8 cellular contexts compared by ENCODE assay signal in the genomic region with DNA sequence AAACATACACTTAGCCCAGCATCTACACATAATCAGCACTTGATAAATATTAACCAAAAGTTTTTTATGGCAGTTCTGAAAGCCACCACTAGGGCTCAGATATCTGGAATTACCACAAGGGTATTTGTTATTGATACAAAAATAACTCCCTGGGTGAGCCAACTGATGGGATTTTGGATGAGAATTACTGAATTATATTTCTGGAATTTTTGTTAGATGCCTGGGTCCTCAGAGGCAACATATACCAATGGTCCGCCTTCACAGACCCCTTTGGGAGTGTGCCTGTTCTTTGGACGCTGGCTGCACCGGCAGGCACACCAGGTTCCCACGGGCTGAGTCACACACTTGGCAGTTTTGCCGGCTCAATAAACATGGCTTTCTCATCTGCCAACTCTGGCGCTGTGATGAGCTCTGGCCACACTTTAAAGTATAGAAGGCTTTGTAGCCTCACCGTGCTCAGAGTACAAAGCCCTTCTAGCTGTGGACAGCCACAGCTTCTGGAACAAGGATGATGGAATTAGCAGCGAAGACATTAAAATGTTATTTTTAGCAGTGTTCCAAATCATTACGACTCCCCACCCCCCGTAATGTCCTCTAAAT. TPM values are rescaled to one million over a fixed set of nuclear protein-coding genes. Genes with fewer than 3 reads are reported as not detected.
A peak's percentile ranks its signal among the peaks of the same experiment; 100 is the strongest.
DNase-seq lines count a peak whose midpoint lies in the region; ATAC-seq, FAIRE-seq and TF ChIP-seq lines count a peak whose summit lies in the region.

No MANE protein-coding gene starts in this region.

- no peak overlapping the region for H3K4ac ChIP-seq in H1 (replicated peaks; ENCODE audit: insufficient read length, low read depth, low read length)
- no peak overlapping the region for H3K4ac ChIP-seq in mesendoderm (ENCODE audit: low read depth, low read length)

- no peaks in the 10 kb centered on the region for H3K23me2 ChIP-seq in H1 (ENCODE audit: low read depth, low read length)

- no peak overlapping the region for H2AFZ ChIP-seq in H1 (ENCODE audit: low read length)

- POLR2A ChIA-PET in H1 (lab: Charles Lee; ENCODE audit: partially characterized antibody) = no interaction called here

- no peak overlapping the region for H3K18ac ChIP-seq in H1 (ENCODE audit: extremely low read depth, low read length)
- no peak overlapping the region for H3K18ac ChIP-seq in mesendoderm (ENCODE audit: low read length)

- WGBS in H1 (ENCODE audit: extremely low coverage in 1 of 2, insufficient coverage in 1 of 2, insufficient read length in 1 of 2, insufficient replicate concordance in 2 of 2, low coverage in 1 of 2, low lambda C conversion rate in 2 of 2, missing lambda C conversion rate in 1 of 2), 2 experiments = 86% methylated on average over 10 of the region's 10 CpGs; no CpG with 5 or more reads in 1 of the 2 experiments
- WGBS in mesendoderm (ENCODE audit: extremely low coverage, insufficient coverage, low lambda C conversion rate) = no CpG with 5 or more reads among the region's 10 CpGs

- H3K79me1 ChIP-seq in H1 (ENCODE audit: low read depth, low read length) (no peaks in the 10 kb centered on the region), mesendoderm (ENCODE audit: low read length) (no peaks in the 10 kb centered on the region)

- no peak overlapping the region for H2AK5ac ChIP-seq in H1 (ENCODE audit: low read depth, low read length)
- H2AK5ac ChIP-seq in mesendoderm (ENCODE audit: low read length) = no peak overlapping the region

- no peaks in the 10 kb centered on the region for H4K20me1 ChIP-seq in H1 (replicated peaks in 1 of 2; ENCODE audit: control insufficient read depth in 1 of 2, insufficient read depth in 2 of 2, low read length in 2 of 2)

- H2BK5ac ChIP-seq in H1 (ENCODE audit: low read depth, low read length) = no peak overlapping the region
- H2BK5ac ChIP-seq in mesendoderm (ENCODE audit: low read length) = no peak overlapping the region

- DNase-seq in GOT3 (lab: John Stamatoyannopoulos, UW) (peak; percentile 62), NCI-H748 (lab: John Stamatoyannopoulos, UW; ENCODE audit: unreplicated experiment) (peak; percentile 83), H1 (ENCODE audit: low read depth in 1 of 2, low spot score in 2 of 2) (peak in 1 of 2 experiments; percentile 60), mesendoderm (peak; percentile 44), GM12892 (ENCODE audit: insufficient read length) (no peak)

- H4K5ac ChIP-seq in H1 (ENCODE audit: insufficient read length, low read depth, low read length) = no peak overlapping the region
- no peak overlapping the region for H4K5ac ChIP-seq in mesendoderm (ENCODE audit: low read length)

- TF ChIP-seq POLR2A in H1 (IDR thresholded peaks at IDR 0.05; ENCODE audit: control extremely low read depth in 1 of 2, low read depth in 2 of 2, low read length in 2 of 2) (no peak), GM12892 (IDR thresholded peaks at IDR 0.05; ENCODE audit: low read depth, low read length) (no peak)

- no peak overlapping the region for H2BK20ac ChIP-seq in H1 (ENCODE audit: low read length)

- H3K27ac ChIP-seq in H1 (ENCODE audit: low read depth, low read length) (no peak overlapping the region), mesendoderm (ENCODE audit: low read depth, low read length) (no peak overlapping the region)

- H4K91ac ChIP-seq in H1 (replicated peaks; ENCODE audit: insufficient read length, low read length) = no peak overlapping the region

- no peak for TF ChIP-seq EP300 in H1 (IDR thresholded peaks at IDR 0.05; ENCODE audit: borderline replicate concordance in 1 of 2, low read depth in 2 of 2, low read length in 2 of 2)

- H3K27me3 ChIP-seq in H1 (replicated peaks in 1 of 4; ENCODE audit: control insufficient read depth in 3 of 4, extremely low read depth in 1 of 4, insufficient read depth in 3 of 4, low read length in 3 of 4) = no peaks in the 10 kb centered on the region
- H3K27me3 ChIP-seq in mesendoderm (ENCODE audit: insufficient read depth, low read length, poor library complexity) = no peaks in the 10 kb centered on the region

- no peak overlapping the region for H3K9ac ChIP-seq in H1 (replicated peaks in 1 of 4; ENCODE audit: extremely low read depth in 1 of 4, low read depth in 3 of 4, low read length in 3 of 4)
- no peak overlapping the region for H3K9ac ChIP-seq in mesendoderm (ENCODE audit: low read length)

- H3K14ac ChIP-seq in H1 (ENCODE audit: insufficient read length) = no peak overlapping the region

- H3K56ac ChIP-seq in H1 (replicated peaks; ENCODE audit: insufficient read length, low read depth, low read length) (no peak overlapping the region), mesendoderm (ENCODE audit: low read length) (no peak overlapping the region)

- CTCF ChIA-PET in H1 (lab: Charles Lee; ENCODE audit: partially characterized antibody) = interaction anchor here (0.6 to 1.2 kb wide), 29 partner anchors 10 to 863 kb away, joined by 3 to 17 read pairs (median 3); no protein-coding TSS in a partner anchor

- H2BK15ac ChIP-seq in H1 (ENCODE audit: low read length) (no peak overlapping the region), mesendoderm (replicated peaks; ENCODE audit: low read depth) (no peak overlapping the region)

- FAIRE-seq in H1 (lab: Jason Lieb, UNC) (no peak), GM12892 (lab: Jason Lieb, UNC) (no peak)

- H3K23ac ChIP-seq in H1 (ENCODE audit: insufficient read length) = no peak overlapping the region
- no peak overlapping the region for H3K23ac ChIP-seq in mesendoderm (ENCODE audit: low read length)

- H4K8ac ChIP-seq in H1 (ENCODE audit: extremely low read depth, insufficient read depth, low read length) (no peak overlapping the region), mesendoderm (ENCODE audit: low read depth, low read length) (no peak overlapping the region)

- H3K4me3 ChIP-seq in H1 (ENCODE audit: extremely low read depth in 1 of 4, insufficient read depth in 2 of 4, low read depth in 3 of 4, low read length in 4 of 4) (no peak overlapping the region), mesendoderm (ENCODE audit: low read length) (no peak overlapping the region)

- H2BK120ac ChIP-seq in H1 (replicated peaks; ENCODE audit: low read depth, low read length) = no peak overlapping the region
- no peak overlapping the region for H2BK120ac ChIP-seq in mesendoderm (ENCODE audit: low read depth, low read length)

- H3K4me1 ChIP-seq in H1 (replicated peaks in 1 of 4; ENCODE audit: control insufficient read depth in 3 of 4, insufficient read depth in 4 of 4, low read length in 3 of 4) = no peaks in the 10 kb centered on the region
- H3K4me1 ChIP-seq in mesendoderm (ENCODE audit: control insufficient read depth, low read depth, low read length) = no peaks in the 10 kb centered on the region

- ATAC-seq in HG03196 (IDR thresholded peaks at IDR 0.05; ENCODE audit: unreplicated experiment) (no peak), HG02623 (IDR thresholded peaks at IDR 0.05; ENCODE audit: unreplicated experiment) (no peak), GM18520 (IDR thresholded peaks at IDR 0.05; ENCODE audit: unreplicated experiment) (no peak)

- H3K4me2 ChIP-seq in H1 (ENCODE audit: insufficient read depth in 1 of 2, low read depth in 2 of 2, low read length in 2 of 2) (no peak overlapping the region), mesendoderm (ENCODE audit: low read length) (no peak overlapping the region)

- peak in 1 of 3 experiments; percentile 41; a peak in 2 of 4 replicates for TF ChIP-seq CTCF in H1 (IDR thresholded peaks at IDR 0.05; ENCODE audit: control extremely low read depth in 1 of 3, insufficient read depth in 1 of 3, low read depth in 1 of 3, low read length in 3 of 3)

- no peak for TF ChIP-seq RAD21 in H1 (IDR thresholded peaks at IDR 0.05 in 1 of 2, conservative IDR thresholded peaks at IDR 0.05 in 1 of 2; ENCODE audit: low read depth in 2 of 2, low read length in 2 of 2)

- no peaks in the 10 kb centered on the region for H3K79me2 ChIP-seq in H1 (ENCODE audit: control insufficient read depth in 1 of 2, insufficient read depth in 2 of 2, low read length in 2 of 2)
- no peaks in the 10 kb centered on the region for H3K79me2 ChIP-seq in mesendoderm (ENCODE audit: control insufficient read depth, insufficient read depth, low read length)

- H3K9me3 ChIP-seq in H1 (ENCODE audit: insufficient read depth in 2 of 2, low read depth in 1 of 2, low read length in 1 of 2) = no peaks in the 10 kb centered on the region

- no peak overlapping the region for H2BK12ac ChIP-seq in H1 (ENCODE audit: low read depth, low read length)

- no peaks in the 10 kb centered on the region for H3K36me3 ChIP-seq in H1 (ENCODE audit: control insufficient read depth in 2 of 4, insufficient read depth in 4 of 4, low read length in 3 of 4)
- H3K36me3 ChIP-seq in mesendoderm (ENCODE audit: control insufficient read depth, insufficient read depth, low read length) = no peaks in the 10 kb centered on the region

TF ChIP-seq in H1, 55 proteins besides CTCF, POLR2A, EP300 and RAD21:
- TF ChIP-seq CHD1 (IDR thresholded peaks at IDR 0.05; ENCODE audit: low read depth, low read length) = no peak
- peak; percentile 49 for TF ChIP-seq JUND (IDR thresholded peaks at IDR 0.05; ENCODE audit: low read length)

RNA-seq across cellular contexts. Expression of gene EEPD1, which starts 24.5 kb away (rescaled TPM):
- 5.7 and 7.8 TPM in 2 replicates for total RNA-seq in H1 (2021; fragmentation: NEBNext Ultra II Directional; extraction: Animal tissue kit (Norgen Biotek cat#: 25700))
- 3.1 and 5.5 TPM in 2 replicates for polyA plus RNA-seq in H1 (2011; rRNA removed)
- 5.7 TPM for polyA plus RNA-seq in H1 (2011; cell fraction: cytosol; rRNA removed)
- 7.1 TPM for polyA plus RNA-seq in H1 (2011; cell fraction: nucleus; rRNA removed)
- polyA plus RNA-seq in H1 (2012, experiment 1 of 2) = 7.2 to 9.2 TPM (median 8.5 TPM) in 4 replicates
- polyA plus RNA-seq in H1 (2012, experiment 2 of 2) = 4.9 TPM
- polyA plus RNA-seq in H1 (2013, experiment 1 of 2) = 6.3 TPM
- 6.8 TPM for polyA plus RNA-seq in H1 (2013, experiment 2 of 2)
- 4.5 and 4.8 TPM in 2 replicates for polyA minus RNA-seq in H1 (2011; rRNA and poly(A)+ RNA removed)
- polyA minus RNA-seq in H1 (2011; cell fraction: cytosol; rRNA and poly(A)+ RNA removed) = 5.0 TPM
- 10.7 TPM for polyA minus RNA-seq in H1 (2011; cell fraction: nucleus; rRNA and poly(A)+ RNA removed)
- polyA plus RNA-seq in mesendoderm (2013, experiment 1 of 2) = 3.6 TPM
- 4.5 TPM for polyA plus RNA-seq in mesendoderm (2013, experiment 2 of 2)
- polyA plus RNA-seq in GM12892 (2012; ENCODE audit: missing spikeins) = 2.7 TPM
